8 cellular contexts compared by ENCODE assay signal in the genomic region with DNA sequence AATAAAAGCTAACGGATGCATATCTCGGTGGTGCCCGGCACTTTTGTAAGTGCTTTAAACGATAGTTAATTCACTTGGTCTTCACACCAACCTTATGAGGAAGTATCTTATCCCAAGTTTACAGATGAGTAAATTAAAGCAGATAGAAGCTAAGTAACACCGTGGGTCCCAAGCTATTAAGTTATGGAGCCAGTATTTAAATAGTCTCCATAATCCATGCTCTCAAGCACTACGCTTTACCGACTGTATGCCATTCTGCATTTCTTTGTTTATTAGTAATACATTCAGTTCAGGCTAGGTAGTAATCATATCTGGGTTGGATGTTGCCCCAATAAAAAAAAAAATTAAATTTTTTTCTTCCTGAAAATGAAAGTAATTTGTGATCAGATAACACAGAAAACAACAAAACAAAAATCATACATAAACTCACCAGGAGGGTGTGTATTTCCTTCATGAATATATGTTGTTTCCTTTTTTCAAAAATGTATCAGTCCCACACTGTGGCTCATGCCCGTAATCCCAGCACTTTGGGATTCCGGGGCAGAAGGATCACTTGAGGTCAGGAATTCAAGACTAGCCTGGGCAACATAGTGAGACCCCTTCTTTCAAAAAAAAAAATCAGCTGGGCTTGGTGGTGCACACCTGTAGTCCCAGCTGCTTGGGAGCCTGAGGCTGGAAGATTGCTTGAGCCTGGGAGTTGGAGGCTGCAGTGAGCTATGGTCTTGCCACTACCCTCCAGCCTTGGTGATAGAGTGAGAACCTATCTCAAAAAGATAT. TPM values are rescaled to one million over a fixed set of nuclear protein-coding genes. Genes with fewer than 3 reads are reported as not detected.
A peak's percentile ranks its signal among the peaks of the same experiment; 100 is the strongest.
DNase-seq lines count a peak whose midpoint lies in the region; ATAC-seq, FAIRE-seq and TF ChIP-seq lines count a peak whose summit lies in the region.

No MANE protein-coding gene starts in this region.

- peak overlapping the region; percentile 93 for H3K27ac Mint-ChIP-seq in HFFc6

- intact Hi-C loops in A673 (cut with micrococcal nuclease; ENCODE audit: unreplicated experiment) (loop anchor here (1.0 kb wide), 1 partner anchor 88 kb away; no protein-coding TSS in a partner anchor), ascending aorta (cut with DNase I) (loop anchor here (10.0 kb wide), 1 partner anchor 916 kb away; the partner anchor contains the start of gene FOXJ2)

- peaks cover 5% of the 10 kb centered on the region for H3K36me3 ChIP-seq in A673 (ENCODE audit: insufficient read depth, low read length, poor library complexity, severe bottlenecking)
- H3K36me3 ChIP-seq in ascending aorta = peaks cover 0 to 6% of the 10 kb centered on the region in 2 donors
- peaks cover under 1 to 2% of the 10 kb centered on the region in 2 donors for H3K36me3 ChIP-seq in lung (ENCODE audit: control insufficient read depth in 2 of 2, insufficient read depth in 2 of 2, low read length in 2 of 2)

- H3K4me1 Mint-ChIP-seq in HFFc6 (ENCODE audit: low read depth) = peaks cover 30% of the 10 kb centered on the region

- no peak for TF ChIP-seq CTCF in A673 (conservative IDR thresholded peaks at IDR 0.05; ENCODE audit: low read depth, low read length)
- no peak for TF ChIP-seq CTCF in HFFc6 (IDR thresholded peaks at IDR 0.05)
- TF ChIP-seq CTCF in ascending aorta (IDR thresholded peaks at IDR 0.05) = no peak
- no peak for TF ChIP-seq CTCF in lung (IDR thresholded peaks at IDR 0.05; ENCODE audit: control extremely low read depth, extremely low read depth)

- peaks cover 15% of the 10 kb centered on the region for H3K36me3 Mint-ChIP-seq in HFFc6 (ENCODE audit: low read depth)

- no peaks in the 10 kb centered on the region for H3K27me3 ChIP-seq in A673 (replicated peaks; ENCODE audit: insufficient read depth, low read depth, low read length, poor library complexity)
- no peaks in the 10 kb centered on the region for H3K27me3 ChIP-seq in ascending aorta
- no peaks in the 10 kb centered on the region for H3K27me3 ChIP-seq in lung (ENCODE audit: control insufficient read depth, insufficient read depth)

- CTCF ChIA-PET in A673 (lab: Charles Lee) = interaction anchor here (0.8 kb wide), 1 partner anchor 294 kb away, joined by 3 read pairs; no protein-coding TSS in a partner anchor

- ATAC-seq in lung (ENCODE audit: insufficient read depth, low FRiP score) = no peak
- no peak for ATAC-seq in HG02642 (IDR thresholded peaks at IDR 0.05; ENCODE audit: poor library complexity, unreplicated experiment)

- 7 to 9% methylated on average over 9 of the region's 9 CpGs for WGBS in lung, 2 donors

- no peaks in the 10 kb centered on the region for H3K9me3 Mint-ChIP-seq in HFFc6

- H3K27ac ChIP-seq in A673 (ENCODE audit: low read depth, low read length, poor library complexity, severe bottlenecking) = peak overlapping the region; percentile 96
- peak overlapping the region; percentile 96 to 100 for H3K27ac ChIP-seq in ascending aorta
- peak overlapping the region in 1 of 2 donors; percentile 98 for H3K27ac ChIP-seq in lung (ENCODE audit: low read depth in 1 of 2, low read length in 1 of 2)

- H3K4me3 ChIP-seq in A673 (ENCODE audit: low read depth, low read length, poor library complexity, severe bottlenecking) (peak overlapping the region; percentile 80), ascending aorta (peak overlapping the region; percentile 78 to 83), lung (peak overlapping the region; percentile 71)

- peaks cover 2% of the 10 kb centered on the region; the same call in 1 of the 2 replicates for H3K27me3 Mint-ChIP-seq in HFFc6 (ENCODE audit: insufficient read depth)

- no peak for FAIRE-seq in HTR-8/SVneo (lab: Jason Lieb, UNC)

- DNase-seq in A673 (ENCODE audit: low spot score) (no peak), HFFc6 (no peak), ascending aorta (ENCODE audit: low spot score in 2 of 2) (no peak), lung (ENCODE audit: low spot score) (no peak), NCI-H82 treated with DMSO at 0.1 percent for 48 hours (lab: John Stamatoyannopoulos, UW; ENCODE audit: unreplicated experiment) (no peak), HTR-8/SVneo (ENCODE audit: insufficient read length, low spot score) (no peak), NCI-H1417 treated with DMSO at 0.1 percent for 48 hours (lab: John Stamatoyannopoulos, UW) (no peak)

- H3K9me3 ChIP-seq in A673 (ENCODE audit: low read depth, low read length, poor library complexity, severe bottlenecking) = no peaks in the 10 kb centered on the region
- no peaks in the 10 kb centered on the region for H3K9me3 ChIP-seq in ascending aorta
- H3K9me3 ChIP-seq in lung (ENCODE audit: control insufficient read depth in 2 of 2, insufficient read depth in 1 of 2, low read length in 1 of 2) = no peaks in the 10 kb centered on the region

- POLR2A ChIA-PET in A673 (lab: Charles Lee; ENCODE audit: low non-redundant PET) = no interaction called here

- BruUV-seq in A673 (replicated peaks; lab: Mats Ljungman, UMichigan) = no TSS peak

- H3K4me3 Mint-ChIP-seq in HFFc6 = peak overlapping the region; percentile 95

- H3K4me1 ChIP-seq in A673 (ENCODE audit: insufficient read depth, low read length, poor library complexity, severe bottlenecking) (peaks cover 16% of the 10 kb centered on the region), ascending aorta (peaks cover 0 to 22% of the 10 kb centered on the region in 2 donors), lung (ENCODE audit: control insufficient read depth in 2 of 2, insufficient read depth in 2 of 2, low read length in 2 of 2) (peaks cover 2 to 8% of the 10 kb centered on the region in 2 donors)

RNA-seq across cellular contexts. Expression of gene M6PR, which starts 1.4 kb away (rescaled TPM):
- total RNA-seq in A673 (2021) (138 and 160 TPM in 2 replicates), ascending aorta (72.2 TPM), lung (100 to 1,000 TPM; 153 to 225 TPM)
- 100 to 1,000 TPM; 138 to 160 (median 151) TPM for total RNA-seq in HFFc6 (2021; fragmentation: NEBNext Ultra II Directional; extraction: Animal tissue kit (Norgen Biotek cat#: 25700))
- polyA plus RNA-seq in lung = 100 to 1,000 TPM in 1 of 2 donors, 10 to 100 TPM in 1; 49.9 to 162 TPM

RNA-seq across cellular contexts. Expression of gene PHC1, which starts 36.6 kb away (rescaled TPM):
- total RNA-seq in A673 (2021) (40.3 and 51.2 TPM in 2 replicates), ascending aorta (31.0 TPM), lung (10 to 100 TPM; 34.7 to 63.5 TPM)
- total RNA-seq in HFFc6 (2021; fragmentation: NEBNext Ultra II Directional; extraction: Animal tissue kit (Norgen Biotek cat#: 25700)) = 10 to 100 TPM; 17.2 to 22.3 (median 19.9) TPM
- polyA plus RNA-seq in lung = 10 to 100 TPM; 17.4 to 24.1 TPM

RNA-seq across cellular contexts. Expression of gene KLRG1, which starts 38.5 kb away (rescaled TPM):
- total RNA-seq in A673 (2021) (1.2 and 1.9 TPM in 2 replicates), ascending aorta (0.53 TPM), lung (1 to 10 TPM; 1.9 to 6.5 TPM)
- total RNA-seq in HFFc6 (2021; fragmentation: NEBNext Ultra II Directional; extraction: Animal tissue kit (Norgen Biotek cat#: 25700)) = under 1 TPM in 2 of 6 experiments, not detected in 4; 0.25 to 0.26 TPM
- 1 to 10 TPM in 1 of 2 donors, under 1 TPM in 1; 0.49 to 1.4 TPM for polyA plus RNA-seq in lung
